ENCODE assay signal across 8 cellular contexts in the genomic region with DNA sequence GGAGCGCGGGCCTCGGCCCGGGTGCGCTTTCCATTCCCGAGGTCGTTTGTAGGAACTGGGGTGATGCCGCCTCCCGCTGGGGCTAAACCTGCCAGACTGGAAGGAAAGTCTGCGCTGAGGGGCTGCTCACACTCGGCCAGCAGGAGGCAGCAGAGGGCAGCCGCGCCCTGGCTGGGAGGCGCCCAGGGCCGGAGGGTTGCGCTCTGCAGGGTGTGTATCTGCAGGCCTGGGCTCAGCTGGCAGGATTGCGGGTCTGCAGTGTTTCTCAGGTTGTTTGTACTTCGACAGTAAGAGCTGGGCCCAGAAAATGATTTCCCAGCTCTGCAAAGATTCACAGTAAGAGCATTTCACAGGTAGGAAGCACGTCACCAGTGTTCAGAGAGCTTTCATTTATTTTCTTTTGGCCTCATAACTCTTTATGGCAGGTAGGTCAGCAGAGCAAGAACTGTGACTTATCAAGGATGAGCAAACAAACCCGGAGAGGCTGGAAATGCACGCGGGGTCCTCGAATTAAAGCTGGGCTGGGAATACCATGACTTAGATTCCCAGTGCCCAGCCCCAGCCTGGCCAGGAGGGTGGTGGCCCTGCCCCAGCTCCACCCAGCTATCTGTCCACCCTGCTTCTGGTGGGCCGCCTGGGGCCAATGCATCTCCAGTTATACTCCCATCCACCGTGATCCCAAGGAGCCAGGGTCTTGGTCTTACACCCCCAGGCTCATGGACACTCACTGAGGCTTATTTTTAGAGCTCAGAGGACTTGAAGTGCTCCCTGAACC. TPM values are rescaled to one million over a fixed set of nuclear protein-coding genes. Genes with fewer than 3 reads are reported as not detected.
DNase-seq lines count a peak whose midpoint lies in the region; ATAC-seq and TF ChIP-seq lines count a peak whose summit lies in the region.

No MANE protein-coding gene starts in this region.

- ATAC-seq in GM19035 (IDR thresholded peaks at IDR 0.05; ENCODE audit: unreplicated experiment) (peak; percentile 98), HG03196 (IDR thresholded peaks at IDR 0.05; ENCODE audit: unreplicated experiment) (peak; percentile 96), Right ventricle myocardium inferior (peak; percentile 93), psoas muscle (peak; percentile 96 to 100 (median 98))

- CTCF ChIA-PET in SK-N-SH (lab: Yijun Ruan, JAX), result interaction anchor here (0.6 to 5.4 kb wide), 41 partner anchors 10 to 577 kb away, joined by 3 to 78 read pairs (median 4); a partner anchor contains a TSS

- H3K4me1 ChIP-seq in SK-N-SH (ENCODE audit: control insufficient read depth in 1 of 2, insufficient read depth in 2 of 2, low read depth in 1 of 2, low read length in 1 of 2) (no peaks in the 10 kb centered on the region; a peak in 1 of 4 replicates), psoas muscle (no peaks in the 10 kb centered on the region)

- no peaks in the 10 kb centered on the region for H3K9me3 ChIP-seq in SK-N-SH
- no peaks in the 10 kb centered on the region for H3K9me3 ChIP-seq in psoas muscle

- H3K9me2 ChIP-seq in SK-N-SH, result no peaks in the 10 kb centered on the region

- peak; percentile 81 for TF ChIP-seq CTCF in SK-N-SH (IDR thresholded peaks at IDR 0.05)
- peak; percentile 98 for TF ChIP-seq CTCF in psoas muscle (IDR thresholded peaks at IDR 0.05)

- no peaks in the 10 kb centered on the region for H3K27me3 ChIP-seq in SK-N-SH (ENCODE audit: insufficient read depth)
- H3K27me3 ChIP-seq in psoas muscle (ENCODE audit: insufficient read depth in 3 of 3, low read length in 2 of 3), result peaks cover 0 to 6% (median 3%) of the 10 kb centered on the region in 3 donors

- H4K20me1 ChIP-seq in SK-N-SH (ENCODE audit: insufficient read depth), result no peaks in the 10 kb centered on the region

- DNase-seq in AG08396 (ENCODE audit: low spot score) (peak; percentile 89), SK-N-SH (peak; percentile 93), Right ventricle myocardium inferior (ENCODE audit: missing footprints) (peak; percentile 91), psoas muscle (peak; percentile 77 to 89), HCEC 1CT (no peak)
- peak; percentile 84 for DNase-seq in activated naive CD4-positive, alpha-beta T cell treated with Interleukin-2 at 50 U/mL for 16 hours

- intact Hi-C loops in Right ventricle myocardium inferior (cut with DNase I) (loop anchor here (1.0 to 2.0 kb wide), 2 partner anchors 138 to 255 kb away; no protein-coding TSS in a partner anchor), psoas muscle (cut with DNase I) (loop anchor here (1.0 to 5.0 kb wide), 4 partner anchors 137 to 257 kb away; no protein-coding TSS in a partner anchor)

- TF ChIP-seq RAD21 in SK-N-SH (IDR thresholded peaks at IDR 0.05; ENCODE audit: low read length), result peak; percentile 89

- H3K36me3 ChIP-seq in SK-N-SH (replicated peaks in 1 of 2; ENCODE audit: control insufficient read depth in 1 of 2, insufficient read depth in 2 of 2, low read length in 1 of 2) (no peaks in the 10 kb centered on the region), psoas muscle (ENCODE audit: insufficient read depth in 1 of 2, low read depth in 1 of 2) (no peaks in the 10 kb centered on the region)

- H3K9ac ChIP-seq in SK-N-SH, result no peak overlapping the region

- TF ChIP-seq EP300 in SK-N-SH (IDR thresholded peaks at IDR 0.05; ENCODE audit: borderline replicate concordance in 1 of 2, low read depth in 1 of 2, low read length in 1 of 2), result no peak

- no peaks in the 10 kb centered on the region for H3K79me2 ChIP-seq in SK-N-SH (ENCODE audit: insufficient read depth)

- no peak overlapping the region for H2AFZ ChIP-seq in SK-N-SH (ENCODE audit: low read depth)

- H3F3A ChIP-seq in SK-N-SH (replicated peaks; ENCODE audit: insufficient read depth), result no peaks in the 10 kb centered on the region

- no peak overlapping the region; a peak in 1 of 4 replicates for H3K4me3 ChIP-seq in SK-N-SH (ENCODE audit: low read depth in 2 of 2, low read length in 1 of 2)
- H3K4me3 ChIP-seq in psoas muscle, result no peak overlapping the region

- no peak overlapping the region for H3K27ac ChIP-seq in SK-N-SH (ENCODE audit: low read depth in 2 of 2, low read length in 1 of 2)
- no peak overlapping the region for H3K27ac ChIP-seq in psoas muscle

- no peak overlapping the region; the same call in 1 of the 2 replicates for H3K4me2 ChIP-seq in SK-N-SH

- POLR2A ChIA-PET in SK-N-SH (lab: Yijun Ruan, JAX), result no interaction called here

- 34% methylated on average over 4 of the region's 25 CpGs for WGBS in SK-N-SH (ENCODE audit: low lambda C conversion rate)
- 18 to 21% (median 20%) methylated on average over 24 to 25 of the region's 25 CpGs for WGBS in psoas muscle, 3 donors

TF ChIP-seq in SK-N-SH, 30 proteins besides CTCF, POLR2A, EP300 and RAD21:
- TF ChIP-seq, protein P1, sequence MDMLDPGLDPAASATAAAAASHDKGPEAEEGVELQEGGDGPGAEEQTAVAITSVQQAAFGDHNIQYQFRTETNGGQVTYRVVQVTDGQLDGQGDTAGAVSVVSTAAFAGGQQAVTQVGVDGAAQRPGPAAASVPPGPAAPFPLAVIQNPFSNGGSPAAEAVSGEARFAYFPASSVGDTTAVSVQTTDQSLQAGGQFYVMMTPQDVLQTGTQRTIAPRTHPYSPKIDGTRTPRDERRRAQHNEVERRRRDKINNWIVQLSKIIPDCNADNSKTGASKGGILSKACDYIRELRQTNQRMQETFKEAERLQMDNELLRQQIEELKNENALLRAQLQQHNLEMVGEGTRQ (IDR thresholded peaks at IDR 0.05; ENCODE audit: borderline replicate concordance, low read depth, low read length), result no peak
- TF ChIP-seq SMC3 (IDR thresholded peaks at IDR 0.05; ENCODE audit: low read depth, low read length), result peak; percentile 95

RNA-seq across cellular contexts. Expression of a gene that starts 15.2 kb away (rescaled TPM):
- 24.3 and 25.1 TPM in 2 replicates for polyA plus RNA-seq in SK-N-SH (2012; rRNA removed)
- 20.7 and 25.7 TPM in 2 replicates for polyA plus RNA-seq in SK-N-SH (2012; cell fraction: cytosol; rRNA removed)
- polyA plus RNA-seq in SK-N-SH (2012; cell fraction: nucleus; rRNA removed), result 39.2 and 43.0 TPM in 2 replicates
- total RNA-seq in Right ventricle myocardium inferior, result 36.6 TPM
- total RNA-seq in psoas muscle, result 10 to 100 TPM; 19.2 to 47.4 (median 33.0) TPM
- 10 to 100 TPM; 23.0 to 27.3 (median 25.7) TPM for polyA plus RNA-seq in psoas muscle
